ENCODE assay signal across 1 cellular context in the genomic region with DNA sequence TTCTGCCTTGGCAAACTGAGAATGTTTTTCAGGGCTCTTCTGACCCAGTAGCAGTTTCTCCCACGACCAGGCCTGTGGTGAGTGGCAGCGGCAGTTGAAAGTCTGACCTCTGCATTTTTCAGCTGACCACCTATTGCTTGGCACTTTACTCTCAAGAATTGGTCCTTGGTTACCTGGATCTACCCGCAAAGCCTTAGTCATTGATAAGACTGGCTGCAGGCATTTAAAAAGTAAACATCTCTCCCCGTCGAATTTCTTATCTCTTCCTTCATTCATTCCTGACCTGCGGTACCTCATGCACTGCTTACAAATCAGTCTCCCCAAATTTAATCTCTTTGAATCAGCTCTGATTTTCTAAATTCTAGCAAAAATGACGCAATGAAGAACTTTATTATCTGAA.
TF ChIP-seq lines count a peak whose summit lies in the region.

No MANE protein-coding gene starts in this region.

TF ChIP-seq in HepG2, 621 proteins besides CTCF, POLR2A, EP300 and RAD21:
- TF ChIP-seq NR2F1 (CRISPR knock-in tag; IDR thresholded peaks at IDR 0.05) (0 out of 4 replicates have a peak, but pooled peaks of 1 of the 2 experiments have one; percentile 19), MED1 (CRISPR knock-in tag; IDR thresholded peaks at IDR 0.05) (no peak), HNRNPK (IDR thresholded peaks at IDR 0.05; ENCODE audit: low read depth, low read length, poor library complexity, severe bottlenecking) (peak; percentile 1)
